20 cellular contexts compared by ENCODE assay signal in the genomic region with DNA sequence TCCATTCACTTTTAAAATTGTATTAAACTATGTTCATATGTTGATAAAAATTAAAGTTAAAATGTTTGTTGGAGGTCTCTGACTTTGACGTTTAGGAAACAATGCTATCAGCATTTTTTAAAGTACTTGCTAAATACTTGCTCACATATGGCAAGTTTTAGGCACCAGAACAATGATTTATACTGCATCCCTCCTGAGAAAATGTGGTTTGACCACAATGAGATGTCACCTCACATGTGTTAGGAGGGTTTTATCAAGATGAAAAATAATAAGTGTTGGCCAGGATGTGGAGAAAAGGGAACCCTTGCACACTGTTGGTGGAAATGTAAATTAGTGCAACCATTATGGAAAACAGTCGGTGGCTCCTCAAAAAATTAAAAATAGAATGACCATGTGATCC.
DNase-seq lines count a peak whose midpoint lies in the region; ATAC-seq and TF ChIP-seq lines count a peak whose summit lies in the region.
"Had no signal": no experiment of that assay in that cellular context is flagged by ENCODE, and none has a peak within 500 bp of the region (broad histone marks: within the 10 kb centered on the region; RNA-seq: fewer than 3 reads in every experiment).

No MANE protein-coding gene starts in this region.

- TF ChIP-seq POLR2A in NB4 (IDR thresholded peaks at IDR 0.05; ENCODE audit: extremely low read depth, insufficient read length), result no peak

- H3K4me3 ChIP-seq in NB4 (ENCODE audit: low read depth, low read length) (no peak overlapping the region), fibroblast of mammary gland (ENCODE audit: control insufficient read depth, low read depth, low read length) (no peak overlapping the region), HAP-1 (no peak overlapping the region)
- H3K4me3 ChIP-seq: MG63 had no signal

- H3K36me3 ChIP-seq in HAP-1 (replicated peaks), result no peaks in the 10 kb centered on the region
- H3K36me3 ChIP-seq: MG63 had no signal

- TF ChIP-seq CTCF in NB4 (IDR thresholded peaks at IDR 0.05; ENCODE audit: low read depth, low read length), result no peak
- no peak for TF ChIP-seq CTCF in fibroblast of mammary gland (conservative IDR thresholded peaks at IDR 0.05; ENCODE audit: control insufficient read depth, insufficient read depth, low read depth, low read length)

- no peaks in the 10 kb centered on the region for H3K27me3 ChIP-seq in HAP-1 (ENCODE audit: low read depth)
- H3K27me3 ChIP-seq: MG63 had no signal

- peaks cover 4% of the 10 kb centered on the region; the same call in 1 of the 2 replicates for H3K9me3 ChIP-seq in HAP-1

- DNase-seq in NOMO-1 (lab: John Stamatoyannopoulos, UW; ENCODE audit: unreplicated experiment in 2 of 2) (peak; percentile 36 to 50), NOMO-1 treated with dmso at 0.1 percent for 144 hours (lab: John Stamatoyannopoulos, UW; ENCODE audit: unreplicated experiment) (no peak), NB4 (ENCODE audit: low read depth) (peak; percentile 47), fibroblast of mammary gland (ENCODE audit: low read depth) (peak; percentile 40), CD1c-positive myeloid dendritic cell (ENCODE audit: extremely low spot score) (no peak), HAP-1 (ENCODE audit: low spot score in 2 of 2) (no peak)
- DNase-seq in activated CD4-positive, alpha-beta T cell treated with anti-CD3 and anti-CD28 coated beads for 48 hours, result no peak
- DNase-seq: ACHN, AML-193, DMS53, H7, HFFc6, MG63, NCI-H1105 treated with DMSO at 0.1 percent for 48 hours, NCI-H2029 treated with DMSO at 0.1 percent for 48 hours, NCI-H226, NCI-H510A treated with DMSO at 0.1 percent for 48 hours, NCI-H748 treated with DMSO at 0.1 percent for 48 hours had no signal

- H3K4me1 ChIP-seq in HAP-1, result no peaks in the 10 kb centered on the region

- in situ Hi-C loops in HAP-1 (cut with MboI; ENCODE audit: low sequenced_read_pairs), result no loop called here

- no peak for ATAC-seq in HG02840 (IDR thresholded peaks at IDR 0.05; ENCODE audit: low FRiP score, unreplicated experiment)
- ATAC-seq: Right ventricle myocardium inferior had no signal

Comparison
In these comparisons a context has a peak if more than half of its experiments do, and no peak if none do; other contexts are left out.
1. DNase-seq: peak in NOMO-1 (2 of 2), NB4 (single experiment) and fibroblast of mammary gland (single experiment); none in NOMO-1 treated with dmso at 0.1 percent for 144 hours (single experiment), activated CD4-positive, alpha-beta T cell treated with anti-CD3 and anti-CD28 coated beads for 48 hours (single experiment), CD1c-positive myeloid dendritic cell (single experiment) and HAP-1 (0 of 2).